Comparison of ENCODE assay signal across 1 cellular context in the genomic region with DNA sequence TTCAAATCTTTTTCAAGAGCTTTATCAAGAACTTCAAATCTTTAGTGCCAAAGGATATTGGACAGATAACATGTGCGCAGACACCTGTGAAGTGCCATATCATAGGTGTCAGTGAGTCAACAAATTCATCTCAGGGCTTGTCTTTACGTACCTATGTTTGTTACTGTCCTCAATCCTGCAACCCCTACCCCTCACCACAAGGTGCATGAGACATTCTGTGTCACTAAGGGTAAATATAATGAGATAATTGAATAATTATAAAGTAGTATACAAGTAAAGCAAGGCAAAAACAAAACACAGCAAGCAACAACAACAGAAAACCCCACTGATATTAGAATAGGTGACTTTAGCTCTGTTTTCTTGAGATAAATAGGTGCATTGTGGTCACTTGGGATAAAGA.
TF ChIP-seq lines count a peak whose summit lies in the region.

No MANE protein-coding gene starts in this region.

TF ChIP-seq in WTC11, 78 proteins besides CTCF, POLR2A, EP300 and RAD21 (continued from another document):
- TF ChIP-seq, protein P1, sequence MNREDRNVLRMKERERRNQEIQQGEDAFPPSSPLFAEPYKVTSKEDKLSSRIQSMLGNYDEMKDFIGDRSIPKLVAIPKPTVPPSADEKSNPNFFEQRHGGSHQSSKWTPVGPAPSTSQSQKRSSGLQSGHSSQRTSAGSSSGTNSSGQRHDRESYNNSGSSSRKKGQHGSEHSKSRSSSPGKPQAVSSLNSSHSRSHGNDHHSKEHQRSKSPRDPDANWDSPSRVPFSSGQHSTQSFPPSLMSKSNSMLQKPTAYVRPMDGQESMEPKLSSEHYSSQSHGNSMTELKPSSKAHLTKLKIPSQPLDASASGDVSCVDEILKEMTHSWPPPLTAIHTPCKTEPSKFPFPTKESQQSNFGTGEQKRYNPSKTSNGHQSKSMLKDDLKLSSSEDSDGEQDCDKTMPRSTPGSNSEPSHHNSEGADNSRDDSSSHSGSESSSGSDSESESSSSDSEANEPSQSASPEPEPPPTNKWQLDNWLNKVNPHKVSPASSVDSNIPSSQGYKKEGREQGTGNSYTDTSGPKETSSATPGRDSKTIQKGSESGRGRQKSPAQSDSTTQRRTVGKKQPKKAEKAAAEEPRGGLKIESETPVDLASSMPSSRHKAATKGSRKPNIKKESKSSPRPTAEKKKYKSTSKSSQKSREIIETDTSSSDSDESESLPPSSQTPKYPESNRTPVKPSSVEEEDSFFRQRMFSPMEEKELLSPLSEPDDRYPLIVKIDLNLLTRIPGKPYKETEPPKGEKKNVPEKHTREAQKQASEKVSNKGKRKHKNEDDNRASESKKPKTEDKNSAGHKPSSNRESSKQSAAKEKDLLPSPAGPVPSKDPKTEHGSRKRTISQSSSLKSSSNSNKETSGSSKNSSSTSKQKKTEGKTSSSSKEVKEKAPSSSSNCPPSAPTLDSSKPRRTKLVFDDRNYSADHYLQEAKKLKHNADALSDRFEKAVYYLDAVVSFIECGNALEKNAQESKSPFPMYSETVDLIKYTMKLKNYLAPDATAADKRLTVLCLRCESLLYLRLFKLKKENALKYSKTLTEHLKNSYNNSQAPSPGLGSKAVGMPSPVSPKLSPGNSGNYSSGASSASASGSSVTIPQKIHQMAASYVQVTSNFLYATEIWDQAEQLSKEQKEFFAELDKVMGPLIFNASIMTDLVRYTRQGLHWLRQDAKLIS (CRISPR knock-in tag; IDR thresholded peaks at IDR 0.05; ENCODE audit: borderline replicate concordance) = no peak
- no peak for TF ChIP-seq FOXJ3 (CRISPR knock-in tag; IDR thresholded peaks at IDR 0.05; ENCODE audit: borderline replicate concordance)
- TF ChIP-seq, protein P2, sequence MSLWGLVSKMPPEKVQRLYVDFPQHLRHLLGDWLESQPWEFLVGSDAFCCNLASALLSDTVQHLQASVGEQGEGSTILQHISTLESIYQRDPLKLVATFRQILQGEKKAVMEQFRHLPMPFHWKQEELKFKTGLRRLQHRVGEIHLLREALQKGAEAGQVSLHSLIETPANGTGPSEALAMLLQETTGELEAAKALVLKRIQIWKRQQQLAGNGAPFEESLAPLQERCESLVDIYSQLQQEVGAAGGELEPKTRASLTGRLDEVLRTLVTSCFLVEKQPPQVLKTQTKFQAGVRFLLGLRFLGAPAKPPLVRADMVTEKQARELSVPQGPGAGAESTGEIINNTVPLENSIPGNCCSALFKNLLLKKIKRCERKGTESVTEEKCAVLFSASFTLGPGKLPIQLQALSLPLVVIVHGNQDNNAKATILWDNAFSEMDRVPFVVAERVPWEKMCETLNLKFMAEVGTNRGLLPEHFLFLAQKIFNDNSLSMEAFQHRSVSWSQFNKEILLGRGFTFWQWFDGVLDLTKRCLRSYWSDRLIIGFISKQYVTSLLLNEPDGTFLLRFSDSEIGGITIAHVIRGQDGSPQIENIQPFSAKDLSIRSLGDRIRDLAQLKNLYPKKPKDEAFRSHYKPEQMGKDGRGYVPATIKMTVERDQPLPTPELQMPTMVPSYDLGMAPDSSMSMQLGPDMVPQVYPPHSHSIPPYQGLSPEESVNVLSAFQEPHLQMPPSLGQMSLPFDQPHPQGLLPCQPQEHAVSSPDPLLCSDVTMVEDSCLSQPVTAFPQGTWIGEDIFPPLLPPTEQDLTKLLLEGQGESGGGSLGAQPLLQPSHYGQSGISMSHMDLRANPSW (CRISPR knock-in tag; conservative IDR thresholded peaks at IDR 0.05; ENCODE audit: low read depth) = no peak
- TF ChIP-seq, protein P3, sequence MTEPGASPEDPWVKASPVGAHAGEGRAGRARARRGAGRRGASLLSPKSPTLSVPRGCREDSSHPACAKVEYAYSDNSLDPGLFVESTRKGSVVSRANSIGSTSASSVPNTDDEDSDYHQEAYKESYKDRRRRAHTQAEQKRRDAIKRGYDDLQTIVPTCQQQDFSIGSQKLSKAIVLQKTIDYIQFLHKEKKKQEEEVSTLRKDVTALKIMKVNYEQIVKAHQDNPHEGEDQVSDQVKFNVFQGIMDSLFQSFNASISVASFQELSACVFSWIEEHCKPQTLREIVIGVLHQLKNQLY (CRISPR knock-in tag; IDR thresholded peaks at IDR 0.05) = no peak
- TF ChIP-seq, protein P4, sequence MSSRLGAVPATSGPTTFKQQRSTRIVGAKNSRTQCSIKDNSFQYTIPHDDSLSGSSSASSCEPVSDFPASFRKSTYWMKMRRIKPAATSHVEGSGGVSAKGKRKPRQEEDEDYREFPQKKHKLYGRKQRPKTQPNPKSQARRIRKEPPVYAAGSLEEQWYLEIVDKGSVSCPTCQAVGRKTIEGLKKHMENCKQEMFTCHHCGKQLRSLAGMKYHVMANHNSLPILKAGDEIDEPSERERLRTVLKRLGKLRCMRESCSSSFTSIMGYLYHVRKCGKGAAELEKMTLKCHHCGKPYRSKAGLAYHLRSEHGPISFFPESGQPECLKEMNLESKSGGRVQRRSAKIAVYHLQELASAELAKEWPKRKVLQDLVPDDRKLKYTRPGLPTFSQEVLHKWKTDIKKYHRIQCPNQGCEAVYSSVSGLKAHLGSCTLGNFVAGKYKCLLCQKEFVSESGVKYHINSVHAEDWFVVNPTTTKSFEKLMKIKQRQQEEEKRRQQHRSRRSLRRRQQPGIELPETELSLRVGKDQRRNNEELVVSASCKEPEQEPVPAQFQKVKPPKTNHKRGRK (CRISPR knock-in tag; IDR thresholded peaks at IDR 0.05; ENCODE audit: borderline replicate concordance) = no peak
